23 cellular contexts compared by ENCODE assay signal in the genomic region with DNA sequence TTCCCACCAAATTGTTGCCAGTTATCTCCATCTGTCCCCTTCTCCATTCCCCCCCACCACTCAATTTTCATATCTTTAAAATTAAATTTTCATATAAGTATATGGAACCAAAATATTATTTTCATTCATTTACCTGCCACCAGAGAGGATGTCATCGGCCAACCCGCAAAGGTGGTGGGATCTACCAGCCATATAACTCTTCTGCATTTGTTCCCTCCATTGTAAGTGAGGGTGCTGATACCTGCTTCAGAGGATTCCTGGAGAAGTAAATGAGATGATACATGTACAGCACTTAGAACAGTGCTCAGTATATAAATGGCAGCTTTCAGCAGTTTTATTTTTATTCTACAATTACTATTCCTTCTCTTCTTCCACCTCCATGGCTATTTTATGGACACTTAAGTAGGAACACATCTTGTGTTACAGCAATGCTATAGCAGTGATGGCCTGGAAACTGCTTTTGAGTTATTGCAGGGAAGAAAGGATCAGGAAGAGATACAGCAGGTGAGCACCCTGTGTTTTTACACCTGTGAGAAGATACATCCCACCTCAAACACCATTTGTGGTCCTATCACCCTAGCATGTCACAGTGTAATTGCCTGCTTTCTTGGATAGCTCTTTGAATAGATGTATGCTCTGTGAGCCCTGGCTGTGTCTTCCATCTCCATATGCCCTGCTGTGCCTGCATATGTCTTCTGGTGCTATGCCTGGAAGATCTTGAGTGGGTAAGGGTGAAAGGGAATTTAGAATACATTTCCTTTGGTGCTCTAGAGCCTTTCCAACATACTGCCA. TPM values are rescaled to one million over a fixed set of nuclear protein-coding genes. Genes with fewer than 3 reads are reported as not detected.
DNase-seq lines count a peak whose midpoint lies in the region; ATAC-seq, FAIRE-seq and TF ChIP-seq lines count a peak whose summit lies in the region.
"Had no signal": no experiment of that assay in that cellular context is flagged by ENCODE, and none has a peak within 500 bp of the region (broad histone marks: within the 10 kb centered on the region; RNA-seq: fewer than 3 reads in every experiment).

No MANE protein-coding gene starts in this region.

- intact Hi-C loops in left ventricle myocardium inferior (cut with micrococcal nuclease) (no loop called here), left ventricle myocardium superior (cut with micrococcal nuclease) (no loop called here), PC-3 (cut with micrococcal nuclease) (no loop called here)

- TF ChIP-seq CTCF in left ventricle myocardium inferior (IDR thresholded peaks at IDR 0.05; ENCODE audit: borderline replicate concordance) = no peak
- no peak for TF ChIP-seq CTCF in coronary artery (IDR thresholded peaks at IDR 0.05)
- no peak for TF ChIP-seq CTCF in neural crest cell (conservative IDR thresholded peaks at IDR 0.05)
- TF ChIP-seq CTCF in PC-3 (conservative IDR thresholded peaks at IDR 0.05; ENCODE audit: low read depth, low read length) = no peak

- POLR2A ChIA-PET in PC-3 (lab: Charles Lee; ENCODE audit: unreplicated experiment) = no interaction called here

- BruUV-seq in PC-3 (replicated peaks; lab: Mats Ljungman, UMichigan) = no TSS peak

- CTCF ChIA-PET in PC-3 (lab: Charles Lee) = no interaction called here

- ATAC-seq in left ventricle myocardium superior (no peak), PC-3 (no peak), GM19324 (IDR thresholded peaks at IDR 0.05; ENCODE audit: low FRiP score, unreplicated experiment) (no peak)

- no peaks in the 10 kb centered on the region for H3K79me2 ChIP-seq in PC-3 (ENCODE audit: low read length)

- H3K27ac ChIP-seq in left ventricle myocardium inferior (replicated peaks) (peak overlapping the region; percentile 96), coronary artery (peak overlapping the region; percentile 64 to 90), PC-3 (ENCODE audit: low read length) (no peak overlapping the region)
- H3K27ac ChIP-seq: SK-N-MC had no signal

- H3K36me3 Mint-ChIP-seq in neural crest cell (ENCODE audit: low read depth) = no peaks in the 10 kb centered on the region

- peak overlapping the region; percentile 88 for H3K27ac Mint-ChIP-seq in neural crest cell (ENCODE audit: unreplicated experiment)

- FAIRE-seq in urothelium cell line (lab: Jason Lieb, UNC) = peak; percentile 13
- FAIRE-seq: GM18507 had no signal

- no peaks in the 10 kb centered on the region for H3K4me1 Mint-ChIP-seq in neural crest cell

- H3K4me3 ChIP-seq in left ventricle myocardium inferior (no peak overlapping the region), coronary artery (no peak overlapping the region), PC-3 (ENCODE audit: low read length) (no peak overlapping the region)
- H3K4me3 ChIP-seq: Peyer's patch, SK-N-MC had no signal

- no peak overlapping the region for H3K4me3 Mint-ChIP-seq in neural crest cell

- no peaks in the 10 kb centered on the region for H3K9me3 Mint-ChIP-seq in neural crest cell

- H3K4me1 ChIP-seq in left ventricle myocardium inferior (peaks cover 93% of the 10 kb centered on the region), PC-3 (ENCODE audit: insufficient read depth, low read length) (peaks cover 11% of the 10 kb centered on the region; the same call in 1 of the 2 replicates)

- H3K9ac ChIP-seq in PC-3 (ENCODE audit: low read length) = no peak overlapping the region

- no peaks in the 10 kb centered on the region for H3F3A ChIP-seq in PC-3 (ENCODE audit: low read length, unreplicated experiment)

- DNase-seq in left ventricle myocardium inferior = no peak
- no peak for DNase-seq in left ventricle myocardium superior
- DNase-seq in coronary artery (ENCODE audit: low spot score) = no peak
- DNase-seq in neural crest cell (ENCODE audit: low read depth, low spot score) = no peak
- DNase-seq in urothelium cell line (ENCODE audit: low spot score) = no peak
- no peak for DNase-seq in PC-3
- DNase-seq in NCI-H524 (lab: John Stamatoyannopoulos, UW) = no peak
- DNase-seq: 8988T, Calu3, DMS153, DND-41, H7, Karpas-422, NCI-H1092, NCI-H1436 treated with DMSO at 0.1 percent for 48 hours, NCI-H187 treated with DMSO at 0.1 percent for 48 hours, NCI-H526, NCI-H82, Peyer's patch, SIG-M5 had no signal

- no peak overlapping the region for H2AFZ ChIP-seq in PC-3 (ENCODE audit: low read length)

- no peaks in the 10 kb centered on the region for H3K27me3 ChIP-seq in left ventricle myocardium inferior (ENCODE audit: low read depth)
- no peaks in the 10 kb centered on the region for H3K27me3 ChIP-seq in PC-3 (ENCODE audit: low read length)
- H3K27me3 ChIP-seq: Peyer's patch had no signal

- no peaks in the 10 kb centered on the region for H4K20me1 ChIP-seq in PC-3 (ENCODE audit: low read length)

- H3K9me2 ChIP-seq in PC-3 (replicated peaks; ENCODE audit: low read length) = no peaks in the 10 kb centered on the region

- H3K9me3 ChIP-seq in left ventricle myocardium inferior (replicated peaks) = no peaks in the 10 kb centered on the region
- H3K9me3 ChIP-seq in PC-3 (ENCODE audit: low read length) = no peaks in the 10 kb centered on the region
- H3K9me3 ChIP-seq: Peyer's patch had no signal

- H3K27me3 Mint-ChIP-seq in neural crest cell (ENCODE audit: low read depth) = no peaks in the 10 kb centered on the region

- no peak overlapping the region for H3K4me2 ChIP-seq in PC-3 (ENCODE audit: low read length)

- H3K36me3 ChIP-seq in left ventricle myocardium inferior = no peaks in the 10 kb centered on the region
- no peaks in the 10 kb centered on the region for H3K36me3 ChIP-seq in PC-3 (ENCODE audit: low read depth, low read length)
- H3K36me3 ChIP-seq: Peyer's patch had no signal

RNA-seq across cellular contexts. Expression of gene HLF, which starts 15.2 kb away (rescaled TPM):
- 22.6 TPM for total RNA-seq in left ventricle myocardium inferior
- 38.8 TPM for total RNA-seq in left ventricle myocardium superior
- not detected in 2 replicates for total RNA-seq in neural crest cell
- 0.23 and 0.66 TPM in 2 replicates for total RNA-seq in PC-3 (2014; rRNA removed)

Comparison
In these comparisons a context has a peak if more than half of its experiments do, and no peak if none do; other contexts are left out.
1. RNA of gene HLF, which starts 15.2 kb away (total RNA-seq): 38.8 TPM in left ventricle myocardium superior (single experiment) and 22.6 TPM in left ventricle myocardium inferior (single experiment); 0.23 to 0.66 TPM in PC-3 and not detected in neural crest cell; every median in the first group is over 10 times any median in the second.